30 cellular contexts compared by ENCODE assay signal in the genomic region with DNA sequence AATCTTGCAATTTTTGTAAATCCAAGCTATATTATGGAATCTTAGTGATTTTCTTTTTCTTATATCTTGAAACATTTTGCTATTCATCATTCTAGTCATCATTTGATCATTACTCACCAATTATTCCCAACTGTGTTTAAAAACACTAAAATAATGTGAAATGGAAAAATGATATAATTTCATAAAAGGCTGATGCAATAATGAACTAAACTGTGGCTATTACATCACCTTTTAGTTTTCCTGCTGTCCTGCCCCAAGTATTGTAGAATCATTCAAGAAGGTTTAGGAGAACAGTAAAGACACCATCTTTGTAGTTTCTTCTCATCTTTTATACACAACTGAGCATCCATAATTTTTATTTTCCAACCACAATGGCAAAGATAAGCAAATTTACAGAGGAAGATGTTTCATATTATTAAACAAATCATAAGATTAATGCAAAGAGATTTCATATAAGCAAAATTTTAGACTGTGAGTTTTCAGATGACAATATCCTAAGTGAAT.
"Had no signal": no experiment of that assay in that cellular context is flagged by ENCODE, and none has a peak within 500 bp of the region (broad histone marks: within the 10 kb centered on the region; RNA-seq: fewer than 3 reads in every experiment).

No MANE protein-coding gene starts in this region.

- H3K27ac ChIP-seq: adrenal gland, body of pancreas, foreskin keratinocyte, gastrocnemius medialis, heart left ventricle had no signal

- H3K4me1 ChIP-seq: adrenal gland, body of pancreas, foreskin keratinocyte, gastrocnemius medialis, heart left ventricle had no signal

- ATAC-seq: activated CD4-positive, alpha-beta T cell treated with anti-CD3 and anti-CD28 coated beads for 36 hours; activated CD8-positive, alpha-beta T cell treated with anti-CD3 and anti-CD28 coated beads for 36 hours; activated T-cell treated with anti-CD3 and anti-CD28 coated beads, Interleukin-2, amount 50 U/mL, for 4 hours; activated T-helper 17 cell treated with anti-CD3 and anti-CD28 coated beads, Interleukin-2, amount 50 U/mL, for 72 hours; body of pancreas; esophagus mucosa; foreskin keratinocyte; gastrocnemius medialis; heart left ventricle had no signal

- H3K27me3 ChIP-seq: adrenal gland, body of pancreas, foreskin keratinocyte, gastrocnemius medialis, heart left ventricle had no signal

- H3K4me1 Mint-ChIP-seq: activated T-helper 17 cell treated with anti-CD3 and anti-CD28 coated beads, Interleukin-2, amount 50 U/mL, for 72 hours had no signal

- H3K27ac Mint-ChIP-seq: activated CD4-positive, alpha-beta T cell treated with anti-CD3 and anti-CD28 coated beads for 36 hours; activated CD8-positive, alpha-beta T cell treated with anti-CD3 and anti-CD28 coated beads for 36 hours; activated naive CD8-positive, alpha-beta T cell; activated T-helper 17 cell treated with anti-CD3 and anti-CD28 coated beads, Interleukin-2, amount 50 U/mL, for 72 hours had no signal

- H3K4me3 Mint-ChIP-seq: activated CD4-positive, alpha-beta T cell treated with anti-CD3 and anti-CD28 coated beads for 36 hours; activated CD8-positive, alpha-beta T cell treated with anti-CD3 and anti-CD28 coated beads for 36 hours; activated naive CD8-positive, alpha-beta T cell; activated T-cell treated with anti-CD3 and anti-CD28 coated beads, Interleukin-2, amount 50 U/mL, for 4 hours; activated T-helper 17 cell treated with anti-CD3 and anti-CD28 coated beads, Interleukin-2, amount 50 U/mL, for 72 hours had no signal

- H3K9me3 Mint-ChIP-seq: activated CD8-positive, alpha-beta T cell treated with anti-CD3 and anti-CD28 coated beads for 36 hours; activated T-cell treated with anti-CD3 and anti-CD28 coated beads, Interleukin-2, amount 50 U/mL, for 4 hours; activated T-helper 17 cell treated with anti-CD3 and anti-CD28 coated beads, Interleukin-2, amount 50 U/mL, for 72 hours had no signal

- H3K4me3 ChIP-seq: adrenal gland, body of pancreas, gastrocnemius medialis, heart left ventricle had no signal

- DNase-seq: activated CD4-positive, alpha-beta T cell treated with anti-CD3 and anti-CD28 coated beads for 36 hours; activated CD4-positive, alpha-beta T cell treated with anti-CD3 and anti-CD28 coated beads, Interleukin-2, amount 50 U/mL, for 1 hour; activated CD4-positive, alpha-beta T cell treated with anti-CD3 and anti-CD28 coated beads, Interleukin-2, amount 50 U/mL, for 48 hours; activated CD4-positive, CD25-positive, alpha-beta regulatory T cell; activated CD4-positive, CD25-positive, alpha-beta regulatory T cell treated with anti-CD3 and anti-CD28 coated beads, Interleukin-2, amount 50 U/mL, for 72 hours; activated CD8-positive, alpha-beta memory T cell treated with anti-CD3 and anti-CD28 coated beads for 24 hours; activated CD8-positive, alpha-beta T cell treated with anti-CD3 and anti-CD28 coated beads for 36 hours; activated effector memory CD4-positive, alpha-beta T cell treated with Interleukin-2 at 50 U/mL for 16 hours; activated gamma-delta T cell treated with Interleukin-2 at 50 U/mL for 16 hours; activated naive CD4-positive, alpha-beta T cell treated with anti-CD3 and anti-CD28 coated beads, Interleukin-2, amount 50 U/mL, for 16 hours; activated naive CD4-positive, alpha-beta T cell treated with Interleukin-2 at 50 U/mL for 16 hours; activated T-cell treated with anti-CD3 and anti-CD28 coated beads, Interleukin-2, amount 50 U/mL, for 4 hours; adrenal gland; amygdala; aorta; body of pancreas; caudate nucleus; cortex of kidney; effector CD8-positive, alpha-beta T cell; foreskin keratinocyte; gastrocnemius medialis; glutamatergic neuron; heart left ventricle; T-helper 2 cell had no signal

- H3K27me3 Mint-ChIP-seq: activated CD4-positive, alpha-beta T cell treated with anti-CD3 and anti-CD28 coated beads for 36 hours; activated CD8-positive, alpha-beta T cell treated with anti-CD3 and anti-CD28 coated beads for 36 hours had no signal

- H3K36me3 ChIP-seq: adrenal gland, gastrocnemius medialis, heart left ventricle had no signal

- H3K9me3 ChIP-seq: adrenal gland, body of pancreas, gastrocnemius medialis, heart left ventricle had no signal

- H3K36me3 Mint-ChIP-seq: activated naive CD8-positive, alpha-beta T cell had no signal

- FAIRE-seq: colon, endometrium, endothelial cell of umbilical vein had no signal
